8 cellular contexts compared by ENCODE assay signal in the genomic region with DNA sequence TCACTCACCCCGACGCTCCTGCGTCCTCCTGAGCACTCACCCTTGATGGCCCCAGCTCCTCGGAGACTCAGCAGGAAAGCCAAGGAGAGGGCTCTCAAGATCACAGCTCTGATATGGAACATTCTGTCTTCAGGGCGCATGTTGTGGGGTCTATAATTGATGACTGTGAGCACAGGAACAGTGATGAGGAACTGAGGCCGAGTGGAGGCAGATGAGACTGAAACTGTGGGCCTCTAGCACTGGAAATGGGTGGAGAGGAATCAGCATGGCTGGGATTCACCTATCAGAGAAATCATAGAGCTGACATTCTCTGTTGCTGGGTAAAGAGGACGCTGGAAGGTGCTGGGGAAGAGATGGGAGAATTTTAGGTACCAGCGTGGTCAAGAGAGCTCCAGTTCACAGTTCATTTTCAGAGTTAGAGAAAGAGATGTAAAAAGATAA. TPM values are rescaled to one million over a fixed set of nuclear protein-coding genes. Genes with fewer than 3 reads are reported as not detected.
DNase-seq lines count a peak whose midpoint lies in the region; ATAC-seq, FAIRE-seq and TF ChIP-seq lines count a peak whose summit lies in the region.

A gene (minus strand): TSS at position 219 of the 441 bp plus-strand sequence.

- no peak within 1 kb of the TSS for H3K27ac ChIP-seq in RWPE1
- peak within 1 kb of the TSS in 2 of 3 donors; percentile 9 to 22 for H3K27ac ChIP-seq in right lobe of liver
- H3K27ac ChIP-seq in thyroid gland, result no peak within 1 kb of the TSS

- TF ChIP-seq POLR2A in right lobe of liver (IDR thresholded peaks at IDR 0.05) (peak; percentile 64), thyroid gland (IDR thresholded peaks at IDR 0.05) (peak in 1 of 2 donors; percentile 41)

- no peak for FAIRE-seq in D721Med (lab: Jason Lieb, UNC)

- DNase-seq in AG08395 (ENCODE audit: low spot score) (peak; percentile 66), RWPE1 (ENCODE audit: low spot score) (peak; percentile 27), T47D (ENCODE audit: low read depth in 1 of 2, low spot score in 1 of 2) (peak; percentile 66 to 67), right lobe of liver (peak in 1 of 3 donors; percentile 31), thyroid gland (peak; percentile 13 to 23), D721Med (ENCODE audit: insufficient read length, low spot score) (no peak)

- WGBS in right lobe of liver (ENCODE audit: insufficient coverage, low coverage, low lambda C conversion rate, missing lambda C conversion rate), result 19% methylated on average over 8 of the region's 8 CpGs
- 31 to 42% methylated on average over 8 of the region's 8 CpGs for WGBS in thyroid gland, 2 donors

- H3K27me3 ChIP-seq in right lobe of liver (no peaks in the 10 kb centered on the region), thyroid gland (no peaks in the 10 kb centered on the region)

- H3K4me3 ChIP-seq in right lobe of liver (peak within 1 kb of the TSS in 1 of 3 donors; percentile 33), thyroid gland (replicated peaks in 1 of 3) (peak within 1 kb of the TSS in 1 of 3 donors; percentile 13)

- H3K36me3 ChIP-seq in right lobe of liver (no peaks in the 10 kb centered on the region), thyroid gland (no peaks in the 10 kb centered on the region)

- POLR2A ChIA-PET in RWPE1 (lab: Yijun Ruan, JAX; ENCODE audit: low non-redundant PET), result no interaction called here

- intact Hi-C loops in right lobe of liver (cut with DNase I) (no loop called here), thyroid gland (cut with DNase I) (no loop called here)

- peak; percentile 68 for ATAC-seq in GM18520 (IDR thresholded peaks at IDR 0.05; ENCODE audit: unreplicated experiment)
- peak; percentile 67 for ATAC-seq in HG02884 (IDR thresholded peaks at IDR 0.05; ENCODE audit: unreplicated experiment)
- peak; percentile 65 to 75 (median 72) for ATAC-seq in right lobe of liver

- CTCF ChIA-PET in RWPE1 (lab: Yijun Ruan, JAX), result no interaction called here

- in situ Hi-C loops in T47D (cut with HindIII; ENCODE audit: low pct_unique_long_range_greater_than_20kb, low sequenced_read_pairs), result no loop called here

- H3K4me1 ChIP-seq in right lobe of liver (no peaks in the 10 kb centered on the region), thyroid gland (no peaks in the 10 kb centered on the region)

- H3K9me3 ChIP-seq in right lobe of liver (no peaks in the 10 kb centered on the region), thyroid gland (no peaks in the 10 kb centered on the region)

- TF ChIP-seq CTCF in RWPE1 (conservative IDR thresholded peaks at IDR 0.05; ENCODE audit: low read depth), result no peak
- TF ChIP-seq CTCF in right lobe of liver (IDR thresholded peaks at IDR 0.05), result no peak
- no peak for TF ChIP-seq CTCF in thyroid gland (IDR thresholded peaks at IDR 0.05)
- TF ChIP-seq CTCF in D721Med (IDR thresholded peaks at IDR 0.05; ENCODE audit: insufficient read depth, missing control alignments), result no peak

RNA-seq across cellular contexts. Expression of the gene that starts here (rescaled TPM):
- 10 to 100 TPM; 10.0 to 74.8 (median 26.3) TPM for total RNA-seq in right lobe of liver
- 100 to 1,000 TPM in 1 of 4 donors, 10 to 100 TPM in 3; 15.4 to 172 (median 67.6) TPM for total RNA-seq in thyroid gland

Comparison
In these comparisons a context has a peak if more than half of its experiments do, and no peak if none do; other contexts are left out.
1. H3K27ac ChIP-seq: peak in right lobe of liver (2 of 3); none in RWPE1 (single experiment) and thyroid gland (0 of 3).
2. Peak in every context shown above with its lines, with median percentiles within 50 percentile points of each other: ATAC-seq.